Comparison of ENCODE assay signal across 34 cellular contexts in genomic region chr2:170763232-170763631, GRCh38. TPM values are rescaled to one million over a fixed set of nuclear protein-coding genes. Genes with fewer than 3 reads are reported as not detected.
"Had no signal": no experiment of that assay in that cellular context is flagged by ENCODE, and none has a peak within 500 bp of the region (broad histone marks: within the 10 kb centered on the region; RNA-seq: fewer than 3 reads in every experiment).

No MANE protein-coding gene starts in this region.

- H3K27me3 ChIP-seq: adrenal gland, body of pancreas, foreskin keratinocyte, gastrocnemius medialis had no signal

- H3K36me3 ChIP-seq: adrenal gland, esophagus muscularis mucosa, gastrocnemius medialis had no signal

- H3K27ac Mint-ChIP-seq: activated CD4-positive, alpha-beta memory T cell treated with anti-CD3 and anti-CD28 coated beads, Interleukin-2, amount 10 ng/mL, durations not matched to agents 7 days and 5 days; activated CD4-positive, alpha-beta T cell treated with anti-CD3 and anti-CD28 coated beads, Interleukin-2, amount 10 ng/mL, durations not matched to agents 7 days and 5 days; activated naive CD4-positive, alpha-beta T cell treated with anti-CD3 and anti-CD28 coated beads, Interleukin-2, amount 10 ng/mL, durations not matched to agents 7 days and 5 days; activated naive CD8-positive, alpha-beta T cell treated with anti-CD3 and anti-CD28 coated beads for 36 hours; activated naive CD8-positive, alpha-beta T cell treated with anti-CD3 and anti-CD28 coated beads, Interleukin-2, amount 50 U/mL, for 24 hours; activated T-cell treated with anti-CD3 and anti-CD28 coated beads, Interleukin-2, amount 50 U/mL, for 24 hours; activated T-cell treated with anti-CD3 and anti-CD28 coated beads, Interleukin-2, amount 50 U/mL, for 72 hours; effector memory CD8-positive, alpha-beta T cell; T-helper 17 cell; T-helper 2 cell treated with Interferon-gamma antibody and Interleukin-4, amounts not matched to agents 5 μg/mL and 100 μg/mL, for 36 hours had no signal

- H3K9me3 Mint-ChIP-seq: activated CD4-positive, alpha-beta memory T cell treated with anti-CD3 and anti-CD28 coated beads, Interleukin-2, amount 10 ng/mL, durations not matched to agents 7 days and 5 days; activated CD4-positive, alpha-beta T cell treated with anti-CD3 and anti-CD28 coated beads, Interleukin-2, amount 10 ng/mL, durations not matched to agents 7 days and 5 days; activated naive CD4-positive, alpha-beta T cell treated with anti-CD3 and anti-CD28 coated beads, Interleukin-2, amount 10 ng/mL, durations not matched to agents 7 days and 5 days; activated naive CD8-positive, alpha-beta T cell treated with anti-CD3 and anti-CD28 coated beads for 36 hours; activated naive CD8-positive, alpha-beta T cell treated with anti-CD3 and anti-CD28 coated beads, Interleukin-2, amount 50 U/mL, for 24 hours; activated T-cell treated with anti-CD3 and anti-CD28 coated beads, Interleukin-2, amount 50 U/mL, for 24 hours; activated T-cell treated with anti-CD3 and anti-CD28 coated beads, Interleukin-2, amount 50 U/mL, for 72 hours; effector memory CD8-positive, alpha-beta T cell; T-helper 2 cell treated with Interferon-gamma antibody and Interleukin-4, amounts not matched to agents 5 μg/mL and 100 μg/mL, for 36 hours had no signal

- DNase-seq: activated CD4-positive, alpha-beta memory T cell treated with anti-CD3 and anti-CD28 coated beads, Interleukin-2, amount 10 ng/mL, durations not matched to agents 7 days and 5 days; activated CD4-positive, alpha-beta T cell treated with anti-CD3 and anti-CD28 coated beads for 1 hour; activated CD4-positive, alpha-beta T cell treated with anti-CD3 and anti-CD28 coated beads for 4 hours; activated CD4-positive, alpha-beta T cell treated with anti-CD3 and anti-CD28 coated beads, Interleukin-2, amount 10 ng/mL, durations not matched to agents 7 days and 5 days; activated CD4-positive, alpha-beta T cell treated with anti-CD3 and anti-CD28 coated beads, Interleukin-2, amount 50 U/mL, for 4 hours; activated CD8-positive, alpha-beta memory T cell treated with anti-CD3 and anti-CD28 coated beads, Interleukin-2, amount 50 U/mL, for 48 hours; activated gamma-delta T cell; activated naive CD4-positive, alpha-beta T cell; activated naive CD4-positive, alpha-beta T cell treated with anti-CD3 and anti-CD28 coated beads, Interleukin-2, amount 10 ng/mL, durations not matched to agents 7 days and 5 days; activated naive CD8-positive, alpha-beta T cell treated with anti-CD3 and anti-CD28 coated beads for 36 hours; activated naive CD8-positive, alpha-beta T cell treated with anti-CD3 and anti-CD28 coated beads, Interleukin-2, amount 50 U/mL, for 24 hours; activated T-cell treated with anti-CD3 and anti-CD28 coated beads for 4 hours; activated T-cell treated with anti-CD3 and anti-CD28 coated beads, Interleukin-2, amount 50 U/mL, for 24 hours; activated T-cell treated with anti-CD3 and anti-CD28 coated beads, Interleukin-2, amount 50 U/mL, for 72 hours; adrenal gland; amygdala; aorta; body of pancreas; caudate nucleus; cortex of kidney; dermis blood vessel endothelial cell; effector CD4-positive, alpha-beta T cell; effector memory CD8-positive, alpha-beta T cell; erythroblast; foreskin keratinocyte; gastrocnemius medialis; glutamatergic neuron; T-helper 1 cell; T-helper 17 cell; T1000 had no signal

- ATAC-seq: activated naive CD8-positive, alpha-beta T cell treated with anti-CD3 and anti-CD28 coated beads, Interleukin-2, amount 50 U/mL, for 24 hours; activated T-cell treated with anti-CD3 and anti-CD28 coated beads, Interleukin-2, amount 50 U/mL, for 72 hours; body of pancreas; effector memory CD8-positive, alpha-beta T cell; foreskin keratinocyte; gastrocnemius medialis; T-helper 17 cell had no signal

- H3K4me3 ChIP-seq: adrenal gland, body of pancreas, esophagus muscularis mucosa, gastrocnemius medialis had no signal

- H3K27ac ChIP-seq: adrenal gland, body of pancreas, esophagus muscularis mucosa, foreskin keratinocyte, gastrocnemius medialis had no signal

- H3K9me3 ChIP-seq: adrenal gland, body of pancreas, esophagus muscularis mucosa, gastrocnemius medialis had no signal

- H3K4me3 Mint-ChIP-seq: activated CD4-positive, alpha-beta memory T cell treated with anti-CD3 and anti-CD28 coated beads, Interleukin-2, amount 10 ng/mL, durations not matched to agents 7 days and 5 days; activated CD4-positive, alpha-beta T cell treated with anti-CD3 and anti-CD28 coated beads, Interleukin-2, amount 10 ng/mL, durations not matched to agents 7 days and 5 days; activated naive CD4-positive, alpha-beta T cell treated with anti-CD3 and anti-CD28 coated beads, Interleukin-2, amount 10 ng/mL, durations not matched to agents 7 days and 5 days; activated naive CD8-positive, alpha-beta T cell treated with anti-CD3 and anti-CD28 coated beads for 36 hours; activated naive CD8-positive, alpha-beta T cell treated with anti-CD3 and anti-CD28 coated beads, Interleukin-2, amount 50 U/mL, for 24 hours; activated T-cell treated with anti-CD3 and anti-CD28 coated beads, Interleukin-2, amount 50 U/mL, for 24 hours; activated T-cell treated with anti-CD3 and anti-CD28 coated beads, Interleukin-2, amount 50 U/mL, for 72 hours; effector memory CD8-positive, alpha-beta T cell; T-helper 17 cell; T-helper 2 cell treated with Interferon-gamma antibody and Interleukin-4, amounts not matched to agents 5 μg/mL and 100 μg/mL, for 36 hours had no signal

- H3K27me3 Mint-ChIP-seq: activated naive CD8-positive, alpha-beta T cell treated with anti-CD3 and anti-CD28 coated beads for 36 hours had no signal

- H3K4me1 Mint-ChIP-seq: activated CD4-positive, alpha-beta memory T cell treated with anti-CD3 and anti-CD28 coated beads, Interleukin-2, amount 10 ng/mL, durations not matched to agents 7 days and 5 days; activated naive CD8-positive, alpha-beta T cell treated with anti-CD3 and anti-CD28 coated beads, Interleukin-2, amount 50 U/mL, for 24 hours; T-helper 17 cell had no signal

- FAIRE-seq: colon had no signal

- H3K4me1 ChIP-seq: adrenal gland, esophagus muscularis mucosa, foreskin keratinocyte, gastrocnemius medialis had no signal

- H3K36me3 Mint-ChIP-seq: activated naive CD4-positive, alpha-beta T cell treated with anti-CD3 and anti-CD28 coated beads, Interleukin-2, amount 10 ng/mL, durations not matched to agents 7 days and 5 days; activated naive CD8-positive, alpha-beta T cell treated with anti-CD3 and anti-CD28 coated beads for 36 hours had no signal

RNA-seq across cellular contexts. Expression of gene ERICH2, which starts 6.9 kb away (rescaled TPM):
- total RNA-seq: activated CD4-positive, alpha-beta memory T cell treated with anti-CD3 and anti-CD28 coated beads, Interleukin-2, amount 10 ng/mL, durations not matched to agents 7 days and 5 days; activated CD4-positive, alpha-beta T cell treated with anti-CD3 and anti-CD28 coated beads, Interleukin-2, amount 10 ng/mL, durations not matched to agents 7 days and 5 days; body of pancreas; dermis blood vessel endothelial cell; gastrocnemius medialis; T-helper 17 cell had no signal

RNA-seq across cellular contexts. Expression of gene SP5, which starts 48.1 kb away (rescaled TPM):
- total RNA-seq: activated CD4-positive, alpha-beta memory T cell treated with anti-CD3 and anti-CD28 coated beads, Interleukin-2, amount 10 ng/mL, durations not matched to agents 7 days and 5 days; activated CD4-positive, alpha-beta T cell treated with anti-CD3 and anti-CD28 coated beads, Interleukin-2, amount 10 ng/mL, durations not matched to agents 7 days and 5 days; activated naive CD8-positive, alpha-beta T cell treated with anti-CD3 and anti-CD28 coated beads for 36 hours; chondrocyte; dermis blood vessel endothelial cell; foreskin keratinocyte; T-helper 17 cell had no signal
- polyA plus RNA-seq: aorta had no signal

RNA-seq across cellular contexts. Expression of gene GAD1, which starts 53.5 kb away (rescaled TPM):
- total RNA-seq: body of pancreas, chondrocyte, dermis blood vessel endothelial cell, esophagus muscularis mucosa, gastrocnemius medialis, T-helper 17 cell had no signal
